Comparison of ENCODE assay signal across 16 cellular contexts in genomic region chr9:17744786-17745185, GRCh38.
A peak's percentile ranks its signal among the peaks of the same experiment; 100 is the strongest.
DNase-seq lines count a peak whose midpoint lies in the region; ATAC-seq, FAIRE-seq and TF ChIP-seq lines count a peak whose summit lies in the region.
"Had no signal": no experiment of that assay in that cellular context is flagged by ENCODE, and none has a peak within 500 bp of the region (broad histone marks: within the 10 kb centered on the region; RNA-seq: fewer than 3 reads in every experiment).

No MANE protein-coding gene starts in this region.

- H4K8ac ChIP-seq in H1 (ENCODE audit: extremely low read depth, insufficient read depth, low read length) (no peak overlapping the region), mesenchymal stem cell (ENCODE audit: low read length) (no peak overlapping the region)

- H3K27me3 ChIP-seq in GM23248 (replicated peaks; ENCODE audit: insufficient read depth), result no peaks in the 10 kb centered on the region
- H3K27me3 ChIP-seq in H1 (replicated peaks in 1 of 4; ENCODE audit: control insufficient read depth in 3 of 4, extremely low read depth in 1 of 4, insufficient read depth in 3 of 4, low read length in 3 of 4), result no peaks in the 10 kb centered on the region
- H3K27me3 ChIP-seq in mesenchymal stem cell (ENCODE audit: control insufficient read depth in 1 of 2, insufficient read depth in 1 of 2, low read length in 2 of 2), result peaks cover 0 to 6% of the 10 kb centered on the region in 2 experiments

- H3K9me3 ChIP-seq in GM23248 (ENCODE audit: low read depth) (no peaks in the 10 kb centered on the region), H1 (ENCODE audit: insufficient read depth in 2 of 2, low read depth in 1 of 2, low read length in 1 of 2) (no peaks in the 10 kb centered on the region), mesenchymal stem cell (ENCODE audit: control insufficient read depth, low read length) (no peaks in the 10 kb centered on the region)

- no peak for TF ChIP-seq POLR2A in H1 (IDR thresholded peaks at IDR 0.05; ENCODE audit: control extremely low read depth in 1 of 2, low read depth in 2 of 2, low read length in 2 of 2)

- H3K27ac ChIP-seq in GM23248 (no peak overlapping the region), H1 (ENCODE audit: low read depth, low read length) (no peak overlapping the region), mesenchymal stem cell (ENCODE audit: low read length, poor library complexity, severe bottlenecking) (no peak overlapping the region)
- H3K27ac ChIP-seq: epithelial cell of prostate had no signal

- H3K4ac ChIP-seq in H1 (replicated peaks; ENCODE audit: insufficient read length, low read depth, low read length) (no peak overlapping the region), mesenchymal stem cell (ENCODE audit: low read depth in 1 of 2, low read length in 2 of 2) (no peak overlapping the region)

- H3K9me2 ChIP-seq in GM23248 (ENCODE audit: insufficient read depth), result no peaks in the 10 kb centered on the region

- no peak overlapping the region for H3K56ac ChIP-seq in H1 (replicated peaks; ENCODE audit: insufficient read length, low read depth, low read length)

- TF ChIP-seq EP300 in H1 (IDR thresholded peaks at IDR 0.05; ENCODE audit: borderline replicate concordance in 1 of 2, low read depth in 2 of 2, low read length in 2 of 2), result no peak

- no peak overlapping the region for H2BK20ac ChIP-seq in H1 (ENCODE audit: low read length)

- no peak overlapping the region for H3K18ac ChIP-seq in H1 (ENCODE audit: extremely low read depth, low read length)
- H3K18ac ChIP-seq in mesenchymal stem cell (ENCODE audit: low read depth in 1 of 2, low read length in 2 of 2), result no peak overlapping the region

- no peak for ATAC-seq in stimulated activated naive CD8-positive, alpha-beta T cell treated with anti-CD3 and anti-CD28 coated beads, Interleukin-15, amount 100 ng/mL, for 72 hours
- ATAC-seq: natural killer cell treated with Interleukin-12 subunit alpha and Interleukin-12 subunit beta and Interleukin-15 and Interleukin-18, amount 100 ng/mL, for 72 hours had no signal

- H2AFZ ChIP-seq in GM23248, result no peak overlapping the region
- no peak overlapping the region for H2AFZ ChIP-seq in H1 (ENCODE audit: low read length)
- no peak overlapping the region for H2AFZ ChIP-seq in mesenchymal stem cell (ENCODE audit: low read depth, low read length)

- no peaks in the 10 kb centered on the region for H3K27me3 Mint-ChIP-seq in stimulated activated naive CD8-positive, alpha-beta T cell treated with anti-CD3 and anti-CD28 coated beads, Interleukin-15, amount 100 ng/mL, for 72 hours
- H3K27me3 Mint-ChIP-seq: CD4-positive, CD25-positive, alpha-beta regulatory T cell; natural killer cell treated with Interleukin-12 subunit alpha and Interleukin-12 subunit beta and Interleukin-15 and Interleukin-18, amount 100 ng/mL, for 72 hours had no signal

- no peak overlapping the region for H2AK5ac ChIP-seq in H1 (ENCODE audit: low read depth, low read length)
- no peak overlapping the region for H2AK5ac ChIP-seq in mesenchymal stem cell (ENCODE audit: low read length, severe bottlenecking)

- 8 to 11% methylated on average over 3 of the region's 3 CpGs for WGBS in GM23248 (ENCODE audit: low coverage in 1 of 2, low lambda C conversion rate in 2 of 2, missing lambda C conversion rate in 2 of 2), 2 experiments
- WGBS in H1 (ENCODE audit: extremely low coverage in 1 of 2, insufficient coverage in 1 of 2, insufficient read length in 1 of 2, insufficient replicate concordance in 2 of 2, low coverage in 1 of 2, low lambda C conversion rate in 2 of 2, missing lambda C conversion rate in 1 of 2), 2 experiments, result 47% methylated on average over 3 of the region's 3 CpGs; no CpG with 5 or more reads in 1 of the 2 experiments
- WGBS in mesenchymal stem cell, result 0% methylated on average over 1 of the region's 3 CpGs

- H3K4me1 ChIP-seq in GM23248 (ENCODE audit: insufficient read depth), result no peaks in the 10 kb centered on the region
- peaks cover 0 to 2% (median 0%) of the 10 kb centered on the region in 4 experiments; a peak in 3 of 7 replicates for H3K4me1 ChIP-seq in H1 (replicated peaks in 1 of 4; ENCODE audit: control insufficient read depth in 3 of 4, insufficient read depth in 4 of 4, low read length in 3 of 4)
- no peaks in the 10 kb centered on the region for H3K4me1 ChIP-seq in mesenchymal stem cell (ENCODE audit: control insufficient read depth, insufficient read depth, low read depth, low read length)

- peaks cover 9 to 32% of the 10 kb centered on the region in 2 donors for H3K9me3 Mint-ChIP-seq in stimulated activated naive CD8-positive, alpha-beta T cell treated with anti-CD3 and anti-CD28 coated beads, Interleukin-15, amount 100 ng/mL, for 72 hours

- no peaks in the 10 kb centered on the region for H3K4me1 Mint-ChIP-seq in stimulated activated naive CD8-positive, alpha-beta T cell treated with anti-CD3 and anti-CD28 coated beads, Interleukin-15, amount 100 ng/mL, for 72 hours
- H3K4me1 Mint-ChIP-seq: CD4-positive, CD25-positive, alpha-beta regulatory T cell had no signal

- no peak overlapping the region for H3K27ac Mint-ChIP-seq in stimulated activated naive CD8-positive, alpha-beta T cell treated with anti-CD3 and anti-CD28 coated beads, Interleukin-15, amount 100 ng/mL, for 72 hours
- H3K27ac Mint-ChIP-seq: CD4-positive, CD25-positive, alpha-beta regulatory T cell; natural killer cell treated with Interleukin-12 subunit alpha and Interleukin-12 subunit beta and Interleukin-15 and Interleukin-18, amount 100 ng/mL, for 72 hours had no signal

- peak; percentile 42 for FAIRE-seq in H1 (lab: Jason Lieb, UNC)
- FAIRE-seq: keratinocyte had no signal

- no peaks in the 10 kb centered on the region for H3F3A ChIP-seq in GM23248 (ENCODE audit: insufficient read depth)

- H2BK15ac ChIP-seq in H1 (ENCODE audit: low read length) (no peak overlapping the region), mesenchymal stem cell (ENCODE audit: low read depth, poor library complexity, severe bottlenecking) (no peak overlapping the region)

- in situ Hi-C loops in GM23248 (cut with MboI), result no loop called here

- H3K4me3 Mint-ChIP-seq in stimulated activated naive CD8-positive, alpha-beta T cell treated with anti-CD3 and anti-CD28 coated beads, Interleukin-15, amount 100 ng/mL, for 72 hours, result no peak overlapping the region
- H3K4me3 Mint-ChIP-seq: CD4-positive, CD25-positive, alpha-beta regulatory T cell; natural killer cell treated with Interleukin-12 subunit alpha and Interleukin-12 subunit beta and Interleukin-15 and Interleukin-18, amount 100 ng/mL, for 72 hours had no signal

- H2BK120ac ChIP-seq in H1 (replicated peaks; ENCODE audit: low read depth, low read length), result no peak overlapping the region
- no peak overlapping the region for H2BK120ac ChIP-seq in mesenchymal stem cell (ENCODE audit: low read depth, low read length)

- H3K4me2 ChIP-seq in GM23248 (ENCODE audit: unreplicated experiment), result no peak overlapping the region
- H3K4me2 ChIP-seq in H1 (ENCODE audit: insufficient read depth in 1 of 2, low read depth in 2 of 2, low read length in 2 of 2), result no peak overlapping the region
- H3K4me2 ChIP-seq in mesenchymal stem cell (ENCODE audit: low read length, poor library complexity, severe bottlenecking), result no peak overlapping the region

- TF ChIP-seq RAD21 in H1 (IDR thresholded peaks at IDR 0.05 in 1 of 2, conservative IDR thresholded peaks at IDR 0.05 in 1 of 2; ENCODE audit: low read depth in 2 of 2, low read length in 2 of 2), result no peak

- H3K9ac ChIP-seq in GM23248 (no peak overlapping the region), H1 (replicated peaks in 1 of 4; ENCODE audit: extremely low read depth in 1 of 4, low read depth in 3 of 4, low read length in 3 of 4) (no peak overlapping the region), mesenchymal stem cell (ENCODE audit: low read length) (no peak overlapping the region)

- H3K79me2 ChIP-seq in GM23248 (ENCODE audit: insufficient read depth) (no peaks in the 10 kb centered on the region), H1 (ENCODE audit: control insufficient read depth in 1 of 2, insufficient read depth in 2 of 2, low read length in 2 of 2) (no peaks in the 10 kb centered on the region)

- no peak overlapping the region for H3K14ac ChIP-seq in H1 (ENCODE audit: insufficient read length)
- H3K14ac ChIP-seq in mesenchymal stem cell (ENCODE audit: low read length in 2 of 2), result no peak overlapping the region

- H2BK5ac ChIP-seq in H1 (ENCODE audit: low read depth, low read length), result no peak overlapping the region
- H2BK5ac ChIP-seq in mesenchymal stem cell (ENCODE audit: low read depth, low read length, poor library complexity, severe bottlenecking), result no peak overlapping the region

- no peaks in the 10 kb centered on the region for H3K23me2 ChIP-seq in H1 (ENCODE audit: low read depth, low read length)

- TF ChIP-seq CTCF in H1 (IDR thresholded peaks at IDR 0.05; ENCODE audit: control extremely low read depth in 1 of 3, insufficient read depth in 1 of 3, low read depth in 1 of 3, low read length in 3 of 3), result no peak

- POLR2A ChIA-PET in H1 (lab: Charles Lee; ENCODE audit: partially characterized antibody), result no interaction called here

- H3K23ac ChIP-seq in H1 (ENCODE audit: insufficient read length), result no peak overlapping the region
- no peak overlapping the region for H3K23ac ChIP-seq in mesenchymal stem cell (ENCODE audit: low read length in 2 of 2)

- H2BK12ac ChIP-seq in H1 (ENCODE audit: low read depth, low read length), result no peak overlapping the region
- H2BK12ac ChIP-seq in mesenchymal stem cell (ENCODE audit: low read length in 2 of 2), result no peak overlapping the region

- H3K79me1 ChIP-seq in H1 (ENCODE audit: low read depth, low read length) (no peaks in the 10 kb centered on the region), mesenchymal stem cell (replicated peaks; ENCODE audit: low read length, poor library complexity, severe bottlenecking) (no peaks in the 10 kb centered on the region)

- H4K91ac ChIP-seq in H1 (replicated peaks; ENCODE audit: insufficient read length, low read length) (no peak overlapping the region), mesenchymal stem cell (ENCODE audit: low read length) (no peak overlapping the region)

- H3K36me3 ChIP-seq in GM23248 (ENCODE audit: low read depth) (no peaks in the 10 kb centered on the region), H1 (ENCODE audit: control insufficient read depth in 2 of 4, insufficient read depth in 4 of 4, low read length in 3 of 4) (no peaks in the 10 kb centered on the region), mesenchymal stem cell (ENCODE audit: control insufficient read depth in 1 of 2, insufficient read depth in 2 of 2, low read depth in 1 of 2, low read length in 2 of 2) (no peaks in the 10 kb centered on the region)

- DNase-seq in GM23248 (peak; percentile 30), OCI-M1 (lab: John Stamatoyannopoulos, UW) (peak; percentile 42), H1 (ENCODE audit: low read depth in 1 of 2, low spot score in 2 of 2) (no peak), mesenchymal stem cell (peak; percentile 14), putamen (ENCODE audit: low spot score) (no peak), NOMO-1 (lab: John Stamatoyannopoulos, UW; ENCODE audit: unreplicated experiment in 2 of 2) (no peak)
- DNase-seq in stimulated activated naive CD8-positive, alpha-beta T cell treated with anti-CD3 and anti-CD28 coated beads, Interleukin-15, amount 100 ng/mL, for 72 hours, result no peak
- DNase-seq in stimulated activated CD4-positive, alpha-beta T cell treated with anti-CD3 and anti-CD28 coated beads, Interleukin-15, amount 100 ng/mL, for 24 hours, result no peak
- DNase-seq: activated CD4-positive, CD25-positive, alpha-beta regulatory T cell treated with anti-CD3 and anti-CD28 coated beads, Interleukin-2, amount 50 U/mL, for 72 hours; CD4-positive, CD25-positive, alpha-beta regulatory T cell; NCI-H1092; NCI-H524; SHP77 treated with DMSO at 0.1 percent for 48 hours had no signal

- no peak overlapping the region for H4K5ac ChIP-seq in H1 (ENCODE audit: insufficient read length, low read depth, low read length)

- no peaks in the 10 kb centered on the region for H4K20me1 ChIP-seq in GM23248 (ENCODE audit: insufficient read depth)
- no peaks in the 10 kb centered on the region for H4K20me1 ChIP-seq in H1 (replicated peaks in 1 of 2; ENCODE audit: control insufficient read depth in 1 of 2, insufficient read depth in 2 of 2, low read length in 2 of 2)

- no peak overlapping the region for H3K4me3 ChIP-seq in GM23248
- no peak overlapping the region for H3K4me3 ChIP-seq in H1 (ENCODE audit: extremely low read depth in 1 of 4, insufficient read depth in 2 of 4, low read depth in 3 of 4, low read length in 4 of 4)
- H3K4me3 ChIP-seq in mesenchymal stem cell (ENCODE audit: insufficient read depth in 1 of 2, low read depth in 1 of 2, low read length in 2 of 2), result no peak overlapping the region

- CTCF ChIA-PET in H1 (lab: Charles Lee; ENCODE audit: partially characterized antibody), result interaction anchor here (0.6 to 1.5 kb wide), 3 partner anchors 103 to 316 kb away, joined by 3 to 5 read pairs (median 3); no protein-coding TSS in a partner anchor

Comparison
In these comparisons a context has a peak if more than half of its experiments do, and no peak if none do; other contexts are left out.
1. DNase-seq: peak in GM23248 (single experiment), OCI-M1 (single experiment) and mesenchymal stem cell (single experiment); none in H1 (0 of 2), stimulated activated naive CD8-positive, alpha-beta T cell treated with anti-CD3 and anti-CD28 coated beads, Interleukin-15, amount 100 ng/mL, for 72 hours (0 of 2), putamen (single experiment), stimulated activated CD4-positive, alpha-beta T cell treated with anti-CD3 and anti-CD28 coated beads, Interleukin-15, amount 100 ng/mL, for 24 hours (single experiment) and NOMO-1 (0 of 2).